In the genomic region with DNA sequence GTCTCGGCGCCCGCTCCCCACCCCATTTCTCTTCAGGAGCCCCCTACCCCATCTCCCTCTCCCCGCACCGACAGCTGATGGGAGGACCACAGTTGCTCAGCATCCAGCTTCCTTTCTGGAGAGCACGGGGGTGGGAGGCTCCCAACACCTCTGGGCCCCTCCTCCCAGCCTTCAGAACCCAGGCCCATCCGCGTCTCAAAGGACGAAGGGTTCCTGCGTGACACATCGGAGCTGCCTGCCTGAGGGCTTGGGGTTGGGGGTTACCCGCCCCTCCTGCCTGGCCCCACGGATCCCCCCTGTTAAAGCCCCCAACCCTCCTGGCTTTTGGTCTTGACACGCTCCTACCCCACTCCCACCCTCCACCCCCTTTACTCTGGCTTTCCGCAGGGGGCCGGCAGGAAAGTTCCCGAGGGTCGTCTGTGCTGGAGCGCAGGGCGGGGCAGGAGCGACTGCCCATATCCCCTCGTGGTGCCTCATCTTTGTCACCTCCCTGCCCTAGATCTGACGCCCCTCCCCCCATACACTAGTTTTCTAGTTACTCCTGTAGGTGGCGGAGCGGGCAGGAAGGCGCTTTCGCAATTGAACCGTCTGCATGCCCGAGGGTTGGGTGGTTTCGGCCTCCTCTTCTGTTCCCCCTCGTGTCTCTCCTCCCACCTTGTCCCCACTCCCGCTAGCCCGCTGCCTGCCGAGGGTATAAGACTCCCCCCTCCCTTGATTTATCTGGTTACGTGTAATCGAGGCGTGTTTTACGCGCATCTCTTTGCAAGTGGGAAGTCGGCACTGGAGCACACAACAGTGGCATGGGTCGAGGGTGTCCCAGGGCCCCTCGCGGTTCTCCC, we compare ENCODE assay signal across 8 cellular contexts.
DNase-seq lines count a peak whose midpoint lies in the region; FAIRE-seq lines count a peak whose summit lies in the region.

No MANE protein-coding gene starts in this region.

- peak overlapping the region; percentile 99 for H3K4me3 ChIP-seq in effector memory CD4-positive, alpha-beta T cell (ENCODE audit: insufficient read depth, low read depth, low read length, poor library complexity, severe bottlenecking)

- DNase-seq in AG08395 (ENCODE audit: low spot score) (peak; percentile 86), GM19239 (ENCODE audit: insufficient read length, low spot score) (peak; percentile 91), NCI-H748 treated with DMSO at 0.1 percent for 48 hours (lab: John Stamatoyannopoulos, UW) (peak; percentile 0), medulla oblongata (ENCODE audit: extremely low spot score) (peak; percentile 81), NCI-H345 treated with DMSO at 0.1 percent for 48 hours (lab: John Stamatoyannopoulos, UW; ENCODE audit: unreplicated experiment) (no peak)
- peak; percentile 89 for DNase-seq in activated CD8-positive, alpha-beta memory T cell treated with anti-CD3 and anti-CD28 coated beads for 24 hours
- DNase-seq in effector memory CD4-positive, alpha-beta T cell = peak; percentile 66 to 75 (median 70)
- DNase-seq in stimulated activated CD4-positive, alpha-beta T cell treated with anti-CD3 and anti-CD28 coated beads, TNF-alpha, amount 100 ng/mL, for 24 hours (ENCODE audit: low read depth in 3 of 3) = peak; percentile 76 to 84 (median 84)

- H3K9me3 ChIP-seq in effector memory CD4-positive, alpha-beta T cell (ENCODE audit: control insufficient read depth, low read length) = no peaks in the 10 kb centered on the region

- peaks cover 35% of the 10 kb centered on the region for H3K4me1 ChIP-seq in effector memory CD4-positive, alpha-beta T cell (ENCODE audit: control insufficient read depth, insufficient read depth, low read length, poor library complexity, severe bottlenecking)

- H3K27me3 ChIP-seq in effector memory CD4-positive, alpha-beta T cell (replicated peaks; ENCODE audit: control insufficient read depth, insufficient read depth, low read length, poor library complexity, severe bottlenecking) = no peaks in the 10 kb centered on the region

- FAIRE-seq in GM19239 (lab: Jason Lieb, UNC) = peak; percentile 86

- H3K27ac ChIP-seq in effector memory CD4-positive, alpha-beta T cell (ENCODE audit: insufficient read depth, low read length, poor library complexity, severe bottlenecking) = peak overlapping the region; percentile 91

- H3K36me3 ChIP-seq in effector memory CD4-positive, alpha-beta T cell (ENCODE audit: control insufficient read depth, insufficient read depth, low read length) = peaks cover 7% of the 10 kb centered on the region
